Comparison of ENCODE assay signal across 18 cellular contexts in genomic region chr5:126849101-126849678, GRCh38.
DNase-seq lines count a peak whose midpoint lies in the region; ATAC-seq and TF ChIP-seq lines count a peak whose summit lies in the region.
"Had no signal": no experiment of that assay in that cellular context is flagged by ENCODE, and none has a peak within 500 bp of the region (broad histone marks: within the 10 kb centered on the region; RNA-seq: fewer than 3 reads in every experiment).

No MANE protein-coding gene starts in this region.

- H3K4ac ChIP-seq in mesendoderm (ENCODE audit: low read depth, low read length) = no peak overlapping the region

- no peaks in the 10 kb centered on the region for H3K79me2 ChIP-seq in fibroblast of lung (ENCODE audit: control insufficient read depth, insufficient read depth, low read length)
- peaks cover 3% of the 10 kb centered on the region for H3K79me2 ChIP-seq in mesendoderm (ENCODE audit: control insufficient read depth, insufficient read depth, low read length)

- H2AFZ ChIP-seq in fibroblast of lung (ENCODE audit: low read length) = no peak overlapping the region

- H3K4me1 Mint-ChIP-seq in chondrocyte (ENCODE audit: low read depth) = peaks cover 21% of the 10 kb centered on the region

- no peaks in the 10 kb centered on the region for H3K27me3 Mint-ChIP-seq in chondrocyte (ENCODE audit: low read depth)
- H3K27me3 Mint-ChIP-seq: naive B cell had no signal

- H4K20me1 ChIP-seq in fibroblast of lung (ENCODE audit: control insufficient read depth, extremely low read depth, insufficient read depth, low read length) = no peaks in the 10 kb centered on the region

- H3K4me1 ChIP-seq in right atrium auricular region (peaks cover 0 to 47% of the 10 kb centered on the region in 2 donors), fibroblast of lung (ENCODE audit: control insufficient read depth, extremely low read depth, insufficient read depth, low read length) (peaks cover 5% of the 10 kb centered on the region), mesendoderm (ENCODE audit: control insufficient read depth, low read depth, low read length) (peaks cover 15% of the 10 kb centered on the region), aorta (ENCODE audit: control insufficient read depth in 1 of 2, insufficient read depth in 2 of 2, low read length in 2 of 2) (no peaks in the 10 kb centered on the region), left lung (peaks cover 0 to 9% of the 10 kb centered on the region in 2 donors)

- H3K4me3 ChIP-seq in right atrium auricular region (no peak overlapping the region), fibroblast of lung (replicated peaks in 1 of 4; ENCODE audit: control extremely low read depth in 1 of 4, insufficient read depth in 1 of 4, low read depth in 3 of 4, low read length in 4 of 4) (no peak overlapping the region), mesendoderm (ENCODE audit: low read length) (no peak overlapping the region), aorta (ENCODE audit: low read length in 2 of 2) (no peak overlapping the region), left lung (no peak overlapping the region)

- WGBS in mesendoderm (ENCODE audit: extremely low coverage, insufficient coverage, low lambda C conversion rate) = no CpG with 5 or more reads among the region's 3 CpGs
- WGBS in aorta, 2 donors = 82 to 93% methylated on average over 3 of the region's 3 CpGs

- H3K27ac ChIP-seq in right atrium auricular region (peak overlapping the region in 1 of 2 donors; percentile 73), fibroblast of lung (ENCODE audit: insufficient read depth, low read length) (no peak overlapping the region), mesendoderm (ENCODE audit: low read depth, low read length) (no peak overlapping the region), aorta (ENCODE audit: low read depth in 1 of 2, low read length in 2 of 2) (no peak overlapping the region), left lung (no peak overlapping the region)

- H3K27me3 ChIP-seq in right atrium auricular region (no peaks in the 10 kb centered on the region), fibroblast of lung (ENCODE audit: control insufficient read depth, insufficient read depth, low read length) (no peaks in the 10 kb centered on the region), mesendoderm (ENCODE audit: insufficient read depth, low read length, poor library complexity) (no peaks in the 10 kb centered on the region), aorta (ENCODE audit: control insufficient read depth in 1 of 2, insufficient read depth in 2 of 2, low read length in 1 of 2) (no peaks in the 10 kb centered on the region), left lung (no peaks in the 10 kb centered on the region)

- H3K27ac Mint-ChIP-seq in chondrocyte (ENCODE audit: unreplicated experiment) = no peak overlapping the region
- H3K27ac Mint-ChIP-seq: activated naive CD4-positive, alpha-beta T cell treated with anti-CD3 and anti-CD28 coated beads for 36 hours had no signal

- H2BK5ac ChIP-seq in mesendoderm (ENCODE audit: low read length) = no peak overlapping the region

- no peak overlapping the region for H2BK120ac ChIP-seq in mesendoderm (ENCODE audit: low read depth, low read length)

- H3K18ac ChIP-seq in mesendoderm (ENCODE audit: low read length) = no peak overlapping the region

- H4K8ac ChIP-seq in mesendoderm (ENCODE audit: low read depth, low read length) = no peak overlapping the region

- intact Hi-C loops in Right ventricle myocardium superior (cut with DNase I) (no loop called here), aorta (cut with DNase I) (no loop called here), left lung (cut with DNase I) (no loop called here)

- peaks cover 6% of the 10 kb centered on the region for H3K79me1 ChIP-seq in mesendoderm (ENCODE audit: low read length)

- DNase-seq in Right ventricle myocardium superior (no peak), right atrium auricular region (ENCODE audit: low spot score) (no peak), fibroblast of lung (ENCODE audit: low read depth in 2 of 2) (peak; percentile 22 to 51), mesendoderm (peak; percentile 44), aorta (no peak), chondrocyte (ENCODE audit: low spot score) (no peak), left lung (no peak)
- DNase-seq: activated CD4-positive, alpha-beta T cell treated with anti-CD3 and anti-CD28 coated beads for 1 hour; activated CD8-positive, alpha-beta memory T cell treated with anti-CD3 and anti-CD28 coated beads, Interleukin-2, amount 50 U/mL, for 4 hours; activated naive CD4-positive, alpha-beta T cell treated with anti-CD3 and anti-CD28 coated beads for 36 hours; effector CD4-positive, alpha-beta T cell; left colon; naive B cell; NCI-H1092; NCI-H774; RPMI8226; stimulated activated CD4-positive, alpha-beta T cell treated with anti-CD3 and anti-CD28 coated beads, Interleukin-2, amount 100 ng/mL, for 24 hours had no signal

- H3K56ac ChIP-seq in mesendoderm (ENCODE audit: low read length) = no peak overlapping the region

- H3K9ac ChIP-seq in fibroblast of lung (ENCODE audit: insufficient read depth, low read length) = no peak overlapping the region
- H3K9ac ChIP-seq in mesendoderm (ENCODE audit: low read length) = no peak overlapping the region

- ATAC-seq in Right ventricle myocardium superior (ENCODE audit: poor library complexity) (peak; percentile 66), aorta (ENCODE audit: low FRiP score) (peak; percentile 56), left lung (no peak), GM18909 (IDR thresholded peaks at IDR 0.05; ENCODE audit: poor library complexity, unreplicated experiment) (no peak)
- ATAC-seq: left colon had no signal

- no peaks in the 10 kb centered on the region for H3K36me3 ChIP-seq in right atrium auricular region
- H3K36me3 ChIP-seq in fibroblast of lung (ENCODE audit: control insufficient read depth, insufficient read depth, low read length) = no peaks in the 10 kb centered on the region
- no peaks in the 10 kb centered on the region for H3K36me3 ChIP-seq in mesendoderm (ENCODE audit: control insufficient read depth, insufficient read depth, low read length)
- no peaks in the 10 kb centered on the region for H3K36me3 ChIP-seq in aorta (ENCODE audit: control insufficient read depth in 1 of 2, insufficient read depth in 2 of 2, low read length in 1 of 2)
- H3K36me3 ChIP-seq in left lung = no peaks in the 10 kb centered on the region

- no peak overlapping the region for H3K23ac ChIP-seq in mesendoderm (ENCODE audit: low read length)

- no peak for TF ChIP-seq CTCF in right atrium auricular region (IDR thresholded peaks at IDR 0.05)
- no peak for TF ChIP-seq CTCF in fibroblast of lung (conservative IDR thresholded peaks at IDR 0.05 in 1 of 2, IDR thresholded peaks at IDR 0.05 in 1 of 2; ENCODE audit: low read depth in 1 of 2, low read length in 2 of 2)
- no peak for TF ChIP-seq CTCF in chondrocyte (IDR thresholded peaks at IDR 0.05)
- no peak for TF ChIP-seq CTCF in left lung (IDR thresholded peaks at IDR 0.05)

- H2AK5ac ChIP-seq in mesendoderm (ENCODE audit: low read length) = no peak overlapping the region

- H3K4me3 Mint-ChIP-seq in chondrocyte (ENCODE audit: unreplicated experiment) = no peak overlapping the region
- H3K4me3 Mint-ChIP-seq: activated naive CD4-positive, alpha-beta T cell treated with anti-CD3 and anti-CD28 coated beads for 36 hours had no signal

- no peaks in the 10 kb centered on the region for H3K9me3 Mint-ChIP-seq in chondrocyte (ENCODE audit: low read depth)
- H3K9me3 Mint-ChIP-seq: activated naive CD4-positive, alpha-beta T cell treated with anti-CD3 and anti-CD28 coated beads for 36 hours had no signal

- H3K4me2 ChIP-seq in fibroblast of lung (ENCODE audit: extremely low read depth, insufficient read depth, low read length) = no peak overlapping the region
- no peak overlapping the region for H3K4me2 ChIP-seq in mesendoderm (ENCODE audit: low read length)

- H3K9me3 ChIP-seq in right atrium auricular region (no peaks in the 10 kb centered on the region), fibroblast of lung (ENCODE audit: control insufficient read depth, insufficient read depth, low read depth, low read length) (no peaks in the 10 kb centered on the region), aorta (ENCODE audit: control insufficient read depth, low read length) (no peaks in the 10 kb centered on the region), left lung (no peaks in the 10 kb centered on the region)

- H4K5ac ChIP-seq in mesendoderm (ENCODE audit: low read length) = no peak overlapping the region

- no peak overlapping the region for H2BK15ac ChIP-seq in mesendoderm (replicated peaks; ENCODE audit: low read depth)

- H3K36me3 Mint-ChIP-seq in chondrocyte (ENCODE audit: low read depth) = no peaks in the 10 kb centered on the region
- H3K36me3 Mint-ChIP-seq: naive B cell had no signal

Comparison
In these comparisons a context has a peak if more than half of its experiments do, and no peak if none do; other contexts are left out.
1. ATAC-seq: peak in Right ventricle myocardium superior (single experiment) and aorta (single experiment); none in left lung (single experiment) and GM18909 (single experiment).
2. DNase-seq: peak in fibroblast of lung (2 of 2) and mesendoderm (single experiment); none in Right ventricle myocardium superior (single experiment), right atrium auricular region (single experiment), aorta (0 of 2), chondrocyte (single experiment) and left lung (0 of 2).